In the genomic region with DNA sequence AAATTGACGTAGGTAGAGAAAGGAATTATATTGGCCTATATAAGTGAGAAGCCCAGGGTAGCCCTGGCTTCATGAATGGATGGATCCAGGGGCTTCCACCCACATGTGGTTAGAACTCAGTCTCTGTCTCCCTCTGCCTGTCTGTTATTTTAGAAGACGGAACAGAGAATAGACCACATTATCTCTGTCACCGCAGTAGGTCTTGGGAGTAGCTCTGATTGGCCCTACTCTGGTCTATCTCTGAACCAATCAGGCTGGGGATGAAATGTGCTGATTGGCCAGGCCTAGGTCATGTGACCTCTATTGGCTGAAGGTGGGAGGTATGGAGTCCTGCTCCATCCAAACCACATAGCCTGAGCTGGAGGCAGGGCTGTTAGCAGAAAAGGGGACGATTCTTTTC, we compare ENCODE assay signal across 15 cellular contexts.
DNase-seq lines count a peak whose midpoint lies in the region; FAIRE-seq and TF ChIP-seq lines count a peak whose summit lies in the region.
"Had no signal": no experiment of that assay in that cellular context is flagged by ENCODE, and none has a peak within 500 bp of the region (broad histone marks: within the 10 kb centered on the region; RNA-seq: fewer than 3 reads in every experiment).

No MANE protein-coding gene starts in this region.

- peak; percentile 24 for TF ChIP-seq CTCF in D721Med (IDR thresholded peaks at IDR 0.05; ENCODE audit: insufficient read depth, missing control alignments)

- no peak overlapping the region for H4K5ac ChIP-seq in mesendoderm (ENCODE audit: low read length)

- H3K4me2 ChIP-seq in mesendoderm (ENCODE audit: low read length): no peak overlapping the region

- H3K27me3 ChIP-seq in mesendoderm (ENCODE audit: insufficient read depth, low read length, poor library complexity): no peaks in the 10 kb centered on the region

- no peak overlapping the region for H3K18ac ChIP-seq in mesendoderm (ENCODE audit: low read length)

- no peak overlapping the region for H2BK15ac ChIP-seq in mesendoderm (replicated peaks; ENCODE audit: low read depth)

- no peaks in the 10 kb centered on the region for H3K36me3 ChIP-seq in mesendoderm (ENCODE audit: control insufficient read depth, insufficient read depth, low read length)

- no peak overlapping the region for H2BK5ac ChIP-seq in mesendoderm (ENCODE audit: low read length)

- H3K23ac ChIP-seq in mesendoderm (ENCODE audit: low read length): no peak overlapping the region

- H3K9ac ChIP-seq in mesendoderm (ENCODE audit: low read length): no peak overlapping the region

- no peaks in the 10 kb centered on the region for H3K79me1 ChIP-seq in mesendoderm (ENCODE audit: low read length)

- no peak overlapping the region for H3K4me3 ChIP-seq in mesendoderm (ENCODE audit: low read length)
- H3K4me3 ChIP-seq: GM12878 had no signal

- no peaks in the 10 kb centered on the region for H3K79me2 ChIP-seq in mesendoderm (ENCODE audit: control insufficient read depth, insufficient read depth, low read length)

- H4K8ac ChIP-seq in mesendoderm (ENCODE audit: low read depth, low read length): no peak overlapping the region

- H3K27ac ChIP-seq in mesendoderm (ENCODE audit: low read depth, low read length): no peak overlapping the region

- H3K4ac ChIP-seq in mesendoderm (ENCODE audit: low read depth, low read length): no peak overlapping the region

- no peaks in the 10 kb centered on the region for H3K4me1 ChIP-seq in mesendoderm (ENCODE audit: control insufficient read depth, low read depth, low read length)

- H3K56ac ChIP-seq in mesendoderm (ENCODE audit: low read length): no peak overlapping the region

- DNase-seq in D721Med (ENCODE audit: insufficient read length, low spot score) (no peak), HT-29 (ENCODE audit: low spot score) (peak; percentile 8), SK-MEL-5 (ENCODE audit: low read depth, low spot score) (peak; percentile 46), mesendoderm (peak; percentile 17), NCI-H226 (no peak), cerebellar cortex (ENCODE audit: low spot score) (no peak), DMS79 treated with DMSO at 0.1 percent for 48 hours (lab: John Stamatoyannopoulos, UW) (no peak)
- DNase-seq: CD8-positive, alpha-beta T cell; HCEC 1CT; NCI-H2029; NCI-H2227 treated with DMSO at 0.1 percent for 48 hours; NCI-H526; Right ventricle myocardium superior had no signal

- in situ Hi-C loops in SK-MEL-5 (cut with HindIII; ENCODE audit: low pct_unique_long_range_greater_than_20kb, low sequenced_read_pairs): no loop called here

- whole genome bisulfite sequencing in mesendoderm (ENCODE audit: extremely low coverage, insufficient coverage, low lambda C conversion rate): no CpG with 5 or more reads among the region's 4 CpGs

- H2AK5ac ChIP-seq in mesendoderm (ENCODE audit: low read length): no peak overlapping the region

- no peak for FAIRE-seq in D721Med (lab: Jason Lieb, UNC)
- FAIRE-seq: GM12878, GM18507 had no signal

- H2BK120ac ChIP-seq in mesendoderm (ENCODE audit: low read depth, low read length): no peak overlapping the region

Comparison
In these comparisons a context has a peak if more than half of its experiments do, and no peak if none do; other contexts are left out.
1. DNase-seq: peak in HT-29 (single experiment), SK-MEL-5 (single experiment) and mesendoderm (single experiment); none in D721Med (single experiment), NCI-H226 (single experiment), cerebellar cortex (single experiment) and DMS79 treated with DMSO at 0.1 percent for 48 hours (single experiment).